1 cellular context compared by ENCODE assay signal in the genomic region with DNA sequence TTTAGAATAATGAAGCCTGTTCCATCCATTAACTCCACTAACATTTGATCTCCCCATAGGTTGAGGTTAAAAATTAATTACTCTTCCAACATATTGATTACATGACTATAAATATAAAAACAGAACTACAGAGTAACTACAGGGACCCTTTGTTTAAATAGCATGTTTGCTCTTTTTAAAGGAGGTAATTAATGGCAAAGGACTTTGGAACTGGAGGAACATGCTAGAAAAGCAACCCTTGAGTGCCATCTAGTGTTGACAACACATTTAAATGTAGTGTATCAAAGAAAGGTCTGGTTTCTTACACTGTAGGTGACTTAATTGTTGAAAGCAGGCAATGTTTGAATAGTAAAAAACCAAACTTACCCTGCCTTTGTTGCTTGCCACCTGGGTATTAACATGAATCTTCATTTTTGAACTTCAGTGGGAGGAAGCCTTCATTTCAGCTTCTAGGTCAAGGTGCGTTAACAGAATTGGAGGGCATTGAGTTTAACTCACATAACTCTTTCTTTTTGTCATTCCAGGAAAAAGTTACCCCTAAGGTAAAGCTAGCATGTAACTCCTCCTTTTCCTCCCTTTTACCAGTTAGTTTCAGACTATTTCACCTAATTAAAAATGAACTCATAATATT.
TF ChIP-seq lines count a peak whose summit lies in the region.

No MANE protein-coding gene starts in this region.

TF ChIP-seq in GM23338, 12 proteins besides CTCF, POLR2A, EP300 and RAD21 (continued from another document):
- TF ChIP-seq, protein P1, sequence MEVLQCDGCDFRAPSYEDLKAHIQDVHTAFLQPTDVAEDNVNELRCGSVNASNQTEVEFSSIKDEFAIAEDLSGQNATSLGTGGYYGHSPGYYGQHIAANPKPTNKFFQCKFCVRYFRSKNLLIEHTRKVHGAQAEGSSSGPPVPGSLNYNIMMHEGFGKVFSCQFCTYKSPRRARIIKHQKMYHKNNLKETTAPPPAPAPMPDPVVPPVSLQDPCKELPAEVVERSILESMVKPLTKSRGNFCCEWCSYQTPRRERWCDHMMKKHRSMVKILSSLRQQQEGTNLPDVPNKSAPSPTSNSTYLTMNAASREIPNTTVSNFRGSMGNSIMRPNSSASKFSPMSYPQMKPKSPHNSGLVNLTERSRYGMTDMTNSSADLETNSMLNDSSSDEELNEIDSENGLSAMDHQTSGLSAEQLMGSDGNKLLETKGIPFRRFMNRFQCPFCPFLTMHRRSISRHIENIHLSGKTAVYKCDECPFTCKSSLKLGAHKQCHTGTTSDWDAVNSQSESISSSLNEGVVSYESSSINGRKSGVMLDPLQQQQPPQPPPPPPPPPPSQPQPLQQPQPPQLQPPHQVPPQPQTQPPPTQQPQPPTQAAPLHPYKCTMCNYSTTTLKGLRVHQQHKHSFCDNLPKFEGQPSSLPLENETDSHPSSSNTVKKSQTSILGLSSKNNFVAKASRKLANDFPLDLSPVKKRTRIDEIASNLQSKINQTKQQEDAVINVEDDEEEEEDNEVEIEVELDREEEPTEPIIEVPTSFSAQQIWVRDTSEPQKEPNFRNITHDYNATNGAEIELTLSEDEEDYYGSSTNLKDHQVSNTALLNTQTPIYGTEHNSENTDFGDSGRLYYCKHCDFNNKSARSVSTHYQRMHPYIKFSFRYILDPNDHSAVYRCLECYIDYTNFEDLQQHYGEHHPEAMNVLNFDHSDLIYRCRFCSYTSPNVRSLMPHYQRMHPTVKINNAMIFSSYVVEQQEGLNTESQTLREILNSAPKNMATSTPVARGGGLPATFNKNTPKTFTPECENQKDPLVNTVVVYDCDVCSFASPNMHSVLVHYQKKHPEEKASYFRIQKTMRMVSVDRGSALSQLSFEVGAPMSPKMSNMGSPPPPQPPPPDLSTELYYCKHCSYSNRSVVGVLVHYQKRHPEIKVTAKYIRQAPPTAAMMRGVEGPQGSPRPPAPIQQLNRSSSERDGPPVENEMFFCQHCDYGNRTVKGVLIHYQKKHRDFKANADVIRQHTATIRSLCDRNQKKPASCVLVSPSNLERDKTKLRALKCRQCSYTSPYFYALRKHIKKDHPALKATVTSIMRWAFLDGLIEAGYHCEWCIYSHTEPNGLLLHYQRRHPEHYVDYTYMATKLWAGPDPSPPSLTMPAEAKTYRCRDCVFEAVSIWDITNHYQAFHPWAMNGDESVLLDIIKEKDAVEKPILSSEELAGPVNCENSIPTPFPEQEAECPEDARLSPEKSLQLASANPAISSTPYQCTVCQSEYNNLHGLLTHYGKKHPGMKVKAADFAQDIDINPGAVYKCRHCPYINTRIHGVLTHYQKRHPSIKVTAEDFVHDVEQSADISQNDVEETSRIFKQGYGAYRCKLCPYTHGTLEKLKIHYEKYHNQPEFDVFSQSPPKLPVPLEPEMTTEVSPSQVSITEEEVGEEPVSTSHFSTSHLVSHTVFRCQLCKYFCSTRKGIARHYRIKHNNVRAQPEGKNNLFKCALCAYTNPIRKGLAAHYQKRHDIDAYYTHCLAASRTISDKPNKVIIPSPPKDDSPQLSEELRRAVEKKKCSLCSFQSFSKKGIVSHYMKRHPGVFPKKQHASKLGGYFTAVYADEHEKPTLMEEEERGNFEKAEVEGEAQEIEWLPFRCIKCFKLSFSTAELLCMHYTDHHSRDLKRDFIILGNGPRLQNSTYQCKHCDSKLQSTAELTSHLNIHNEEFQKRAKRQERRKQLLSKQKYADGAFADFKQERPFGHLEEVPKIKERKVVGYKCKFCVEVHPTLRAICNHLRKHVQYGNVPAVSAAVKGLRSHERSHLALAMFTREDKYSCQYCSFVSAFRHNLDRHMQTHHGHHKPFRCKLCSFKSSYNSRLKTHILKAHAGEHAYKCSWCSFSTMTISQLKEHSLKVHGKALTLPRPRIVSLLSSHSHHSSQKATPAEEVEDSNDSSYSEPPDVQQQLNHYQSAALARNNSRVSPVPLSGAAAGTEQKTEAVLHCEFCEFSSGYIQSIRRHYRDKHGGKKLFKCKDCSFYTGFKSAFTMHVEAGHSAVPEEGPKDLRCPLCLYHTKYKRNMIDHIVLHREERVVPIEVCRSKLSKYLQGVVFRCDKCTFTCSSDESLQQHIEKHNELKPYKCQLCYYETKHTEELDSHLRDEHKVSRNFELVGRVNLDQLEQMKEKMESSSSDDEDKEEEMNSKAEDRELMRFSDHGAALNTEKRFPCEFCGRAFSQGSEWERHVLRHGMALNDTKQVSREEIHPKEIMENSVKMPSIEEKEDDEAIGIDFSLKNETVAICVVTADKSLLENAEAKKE (CRISPR knock-in tag; IDR thresholded peaks at IDR 0.05): no peak
- TF ChIP-seq ZNF114 (CRISPR knock-in tag; IDR thresholded peaks at IDR 0.05) (no peak), EZH2 (IDR thresholded peaks at IDR 0.05; ENCODE audit: low read depth, unreplicated experiment) (no peak)
TF ChIP-seq in GM23338: peak in this region for 0.
